1 cellular context compared by ENCODE assay signal in the genomic region with DNA sequence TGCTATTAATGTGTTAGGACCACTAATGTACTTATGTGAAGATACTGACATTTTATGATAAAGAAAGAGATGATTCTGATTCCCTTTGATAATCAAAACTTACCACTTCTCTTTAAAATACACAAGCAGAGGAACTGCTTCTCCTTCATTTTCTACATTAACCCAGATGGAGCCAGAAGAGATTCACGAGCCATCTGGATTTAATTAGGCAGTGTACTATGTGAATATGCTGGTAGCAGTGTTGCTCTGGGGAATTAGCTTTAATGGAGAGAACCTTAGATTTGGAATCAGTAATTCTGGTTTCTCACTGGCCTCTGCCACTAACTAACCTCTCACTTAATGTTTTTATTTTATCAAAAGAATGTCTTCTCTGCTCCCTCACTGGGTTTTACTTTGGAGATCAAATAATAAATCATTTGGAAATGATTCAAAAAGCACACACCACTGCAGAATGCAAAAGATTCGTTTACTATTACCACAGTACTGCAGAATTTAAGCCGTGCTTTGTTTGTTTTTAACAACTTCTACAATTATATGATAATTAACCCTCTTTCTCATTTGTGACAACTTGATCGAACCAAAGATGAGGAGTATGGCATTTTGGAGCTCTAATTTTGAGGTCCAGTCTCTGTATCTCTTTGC.
TF ChIP-seq lines count a peak whose summit lies in the region.

No MANE protein-coding gene starts in this region.

TF ChIP-seq in SK-N-SH treated with all-trans-retinoic acid at 6 μM for 48 hours, 23 proteins besides CTCF, POLR2A, EP300 and RAD21 (continued from another document):
- TF ChIP-seq, protein P1, sequence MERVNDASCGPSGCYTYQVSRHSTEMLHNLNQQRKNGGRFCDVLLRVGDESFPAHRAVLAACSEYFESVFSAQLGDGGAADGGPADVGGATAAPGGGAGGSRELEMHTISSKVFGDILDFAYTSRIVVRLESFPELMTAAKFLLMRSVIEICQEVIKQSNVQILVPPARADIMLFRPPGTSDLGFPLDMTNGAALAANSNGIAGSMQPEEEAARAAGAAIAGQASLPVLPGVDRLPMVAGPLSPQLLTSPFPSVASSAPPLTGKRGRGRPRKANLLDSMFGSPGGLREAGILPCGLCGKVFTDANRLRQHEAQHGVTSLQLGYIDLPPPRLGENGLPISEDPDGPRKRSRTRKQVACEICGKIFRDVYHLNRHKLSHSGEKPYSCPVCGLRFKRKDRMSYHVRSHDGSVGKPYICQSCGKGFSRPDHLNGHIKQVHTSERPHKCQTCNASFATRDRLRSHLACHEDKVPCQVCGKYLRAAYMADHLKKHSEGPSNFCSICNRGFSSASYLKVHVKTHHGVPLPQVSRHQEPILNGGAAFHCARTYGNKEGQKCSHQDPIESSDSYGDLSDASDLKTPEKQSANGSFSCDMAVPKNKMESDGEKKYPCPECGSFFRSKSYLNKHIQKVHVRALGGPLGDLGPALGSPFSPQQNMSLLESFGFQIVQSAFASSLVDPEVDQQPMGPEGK (CRISPR knock-in tag; IDR thresholded peaks at IDR 0.05; ENCODE audit: borderline replicate concordance): no peak
